In the genomic region with DNA sequence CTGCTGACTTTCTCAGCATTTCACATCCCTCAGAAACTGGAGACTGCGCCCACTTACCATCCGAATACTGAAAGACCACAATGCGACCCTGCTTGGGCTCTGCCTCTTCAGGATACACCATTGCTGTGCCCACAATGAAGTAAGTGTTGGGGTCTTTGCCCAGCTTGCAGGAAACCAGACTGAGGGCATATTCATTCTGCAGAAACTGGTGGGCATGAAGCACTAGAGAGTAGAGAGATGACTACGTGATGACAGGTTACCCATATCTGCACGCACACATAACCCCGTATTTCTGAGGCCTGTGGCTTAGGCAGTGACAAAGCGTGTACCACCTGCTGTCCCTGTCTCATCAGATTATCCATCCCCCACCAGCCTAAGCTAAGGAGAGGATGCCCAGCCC, we compare ENCODE assay signal across 17 cellular contexts. TPM values are rescaled to one million over a fixed set of nuclear protein-coding genes. Genes with fewer than 3 reads are reported as not detected.
DNase-seq lines count a peak whose midpoint lies in the region; ATAC-seq and TF ChIP-seq lines count a peak whose summit lies in the region.
"Had no signal": no experiment of that assay in that cellular context is flagged by ENCODE, and none has a peak within 500 bp of the region (broad histone marks: within the 10 kb centered on the region; RNA-seq: fewer than 3 reads in every experiment).

No MANE protein-coding gene starts in this region.

- intact Hi-C loops in activated CD8-positive, alpha-beta T cell treated with anti-CD3 and anti-CD28 coated beads for 36 hours (cut with micrococcal nuclease), result no loop called here

- no peaks in the 10 kb centered on the region for H3K9me3 Mint-ChIP-seq in activated CD8-positive, alpha-beta T cell treated with anti-CD3 and anti-CD28 coated beads for 36 hours
- no peaks in the 10 kb centered on the region for H3K9me3 Mint-ChIP-seq in activated CD8-positive, alpha-beta T cell treated with anti-CD3 and anti-CD28 coated beads, Interleukin-2, amount 10 ng/mL, durations not matched to agents 7 days and 5 days (ENCODE audit: insufficient read depth)
- no peaks in the 10 kb centered on the region for H3K9me3 Mint-ChIP-seq in activated T-cell treated with anti-CD3 and anti-CD28 coated beads, Interleukin-2, amount 50 U/mL, for 72 hours
- no peaks in the 10 kb centered on the region for H3K9me3 Mint-ChIP-seq in activated T-helper 17 cell treated with anti-CD3 and anti-CD28 coated beads, Interleukin-2, amount 50 U/mL, for 72 hours
- H3K9me3 Mint-ChIP-seq: CD4-positive, CD25-positive, alpha-beta regulatory T cell; HFFc6 had no signal

- POLR2A ChIA-PET in activated CD8-positive, alpha-beta T cell treated with anti-CD3 and anti-CD28 coated beads for 36 hours (lab: Charles Lee), result interaction anchor here (1.6 to 3.0 kb wide), 3 partner anchors 10 to 20 kb away, joined by 4 to 24 read pairs (median 5); a partner anchor contains a TSS
- POLR2A ChIA-PET in activated CD8-positive, alpha-beta T cell treated with anti-CD3 and anti-CD28 coated beads, Interleukin-2, amount 10 ng/mL, durations not matched to agents 7 days and 5 days (lab: Charles Lee), result interaction anchor here (1.1 kb wide), 1 partner anchor 15 kb away, joined by 3 read pairs; no protein-coding TSS in a partner anchor

- H3K27ac Mint-ChIP-seq in activated CD8-positive, alpha-beta T cell treated with anti-CD3 and anti-CD28 coated beads for 36 hours, result peak overlapping the region; percentile 19
- H3K27ac Mint-ChIP-seq in activated CD8-positive, alpha-beta T cell treated with anti-CD3 and anti-CD28 coated beads, Interleukin-2, amount 10 ng/mL, durations not matched to agents 7 days and 5 days, result no peak overlapping the region
- peak overlapping the region; percentile 32 for H3K27ac Mint-ChIP-seq in activated T-cell treated with anti-CD3 and anti-CD28 coated beads, Interleukin-2, amount 50 U/mL, for 72 hours
- no peak overlapping the region for H3K27ac Mint-ChIP-seq in activated T-helper 17 cell treated with anti-CD3 and anti-CD28 coated beads, Interleukin-2, amount 50 U/mL, for 72 hours
- H3K27ac Mint-ChIP-seq: HFFc6 had no signal

- ATAC-seq in activated CD8-positive, alpha-beta T cell treated with anti-CD3 and anti-CD28 coated beads for 36 hours, result peak; percentile 83
- ATAC-seq in activated CD8-positive, alpha-beta T cell treated with anti-CD3 and anti-CD28 coated beads, Interleukin-2, amount 10 ng/mL, durations not matched to agents 7 days and 5 days, result no peak
- peak; percentile 93 to 96 for ATAC-seq in activated T-cell treated with anti-CD3 and anti-CD28 coated beads, Interleukin-2, amount 50 U/mL, for 72 hours (replicated peaks in 1 of 2)
- ATAC-seq in activated T-helper 17 cell treated with anti-CD3 and anti-CD28 coated beads, Interleukin-2, amount 50 U/mL, for 72 hours (replicated peaks), result peak; percentile 74
- no peak for ATAC-seq in HG03457 (IDR thresholded peaks at IDR 0.05; ENCODE audit: unreplicated experiment)

- no peaks in the 10 kb centered on the region for H3K4me1 Mint-ChIP-seq in activated CD8-positive, alpha-beta T cell treated with anti-CD3 and anti-CD28 coated beads for 36 hours (ENCODE audit: low read depth)
- H3K4me1 Mint-ChIP-seq in activated CD8-positive, alpha-beta T cell treated with anti-CD3 and anti-CD28 coated beads, Interleukin-2, amount 10 ng/mL, durations not matched to agents 7 days and 5 days (ENCODE audit: low read depth), result no peaks in the 10 kb centered on the region
- H3K4me1 Mint-ChIP-seq in activated T-cell treated with anti-CD3 and anti-CD28 coated beads, Interleukin-2, amount 50 U/mL, for 72 hours (ENCODE audit: low read depth), result no peaks in the 10 kb centered on the region
- H3K4me1 Mint-ChIP-seq in activated T-helper 17 cell treated with anti-CD3 and anti-CD28 coated beads, Interleukin-2, amount 50 U/mL, for 72 hours, result no peaks in the 10 kb centered on the region
- H3K4me1 Mint-ChIP-seq: CD4-positive, CD25-positive, alpha-beta regulatory T cell had no signal

- CTCF ChIA-PET in activated CD8-positive, alpha-beta T cell treated with anti-CD3 and anti-CD28 coated beads for 36 hours (lab: Charles Lee), result interaction anchor here (1.3 to 3.1 kb wide), 5 partner anchors 8 to 75 kb away, joined by 3 to 14 read pairs (median 9); no protein-coding TSS in a partner anchor
- CTCF ChIA-PET in activated CD8-positive, alpha-beta T cell treated with anti-CD3 and anti-CD28 coated beads, Interleukin-2, amount 10 ng/mL, durations not matched to agents 7 days and 5 days (lab: Charles Lee), result interaction anchor here (0.9 to 1.0 kb wide), 2 partner anchors 15 to 26 kb away, joined by 4 read pairs; a partner anchor contains a TSS

- peak; percentile 28 for DNase-seq in activated CD8-positive, alpha-beta T cell treated with anti-CD3 and anti-CD28 coated beads for 36 hours
- DNase-seq in activated CD8-positive, alpha-beta T cell treated with anti-CD3 and anti-CD28 coated beads, Interleukin-2, amount 10 ng/mL, durations not matched to agents 7 days and 5 days, result no peak
- peak; percentile 45 to 52 for DNase-seq in activated T-cell treated with anti-CD3 and anti-CD28 coated beads, Interleukin-2, amount 50 U/mL, for 72 hours
- DNase-seq in activated T-cell treated with anti-CD3 and anti-CD28 coated beads, Interleukin-2, amount 50 U/mL, for 1 hour, result no peak
- DNase-seq in stimulated activated CD8-positive, alpha-beta memory T cell treated with anti-CD3 and anti-CD28 coated beads, Interleukin-4, amount 100 ng/mL, for 48 hours, result peak; percentile 63
- DNase-seq in foreskin fibroblast, result no peak
- DNase-seq: 8988T; AML-193; Calu3; CD4-positive, CD25-positive, alpha-beta regulatory T cell; DMS 273 treated with DMSO at 0.1 percent for 48 hours; HCEC 1CT; HFFc6 had no signal

- H3K36me3 Mint-ChIP-seq in activated CD8-positive, alpha-beta T cell treated with anti-CD3 and anti-CD28 coated beads for 36 hours (ENCODE audit: low read depth), result peaks cover 34% of the 10 kb centered on the region
- peaks cover 36% of the 10 kb centered on the region for H3K36me3 Mint-ChIP-seq in activated CD8-positive, alpha-beta T cell treated with anti-CD3 and anti-CD28 coated beads, Interleukin-2, amount 10 ng/mL, durations not matched to agents 7 days and 5 days (ENCODE audit: low read depth)
- peaks cover 8 to 22% of the 10 kb centered on the region in 2 donors for H3K36me3 Mint-ChIP-seq in activated T-cell treated with anti-CD3 and anti-CD28 coated beads, Interleukin-2, amount 50 U/mL, for 72 hours (ENCODE audit: insufficient read depth in 2 of 2)
- H3K36me3 Mint-ChIP-seq in activated T-helper 17 cell treated with anti-CD3 and anti-CD28 coated beads, Interleukin-2, amount 50 U/mL, for 72 hours (ENCODE audit: low read depth), result no peaks in the 10 kb centered on the region

- no peak overlapping the region for H3K4me3 ChIP-seq in foreskin fibroblast (ENCODE audit: low read depth in 1 of 2, low read length in 2 of 2)
- H3K4me3 ChIP-seq: BLaER1 had no signal

- no peak for TF ChIP-seq CTCF in activated CD8-positive, alpha-beta T cell treated with anti-CD3 and anti-CD28 coated beads for 36 hours (IDR thresholded peaks at IDR 0.05)
- no peak for TF ChIP-seq CTCF in foreskin fibroblast (IDR thresholded peaks at IDR 0.05; ENCODE audit: low read depth, low read length)

- no peak overlapping the region for H3K4me3 Mint-ChIP-seq in activated CD8-positive, alpha-beta T cell treated with anti-CD3 and anti-CD28 coated beads for 36 hours
- no peak overlapping the region for H3K4me3 Mint-ChIP-seq in activated CD8-positive, alpha-beta T cell treated with anti-CD3 and anti-CD28 coated beads, Interleukin-2, amount 10 ng/mL, durations not matched to agents 7 days and 5 days
- H3K4me3 Mint-ChIP-seq in activated T-cell treated with anti-CD3 and anti-CD28 coated beads, Interleukin-2, amount 50 U/mL, for 72 hours, result peak overlapping the region in 1 of 2 donors; percentile 29
- H3K4me3 Mint-ChIP-seq in activated T-helper 17 cell treated with anti-CD3 and anti-CD28 coated beads, Interleukin-2, amount 50 U/mL, for 72 hours, result no peak overlapping the region
- H3K4me3 Mint-ChIP-seq: CD4-positive, CD25-positive, alpha-beta regulatory T cell; HFFc6 had no signal

- no peaks in the 10 kb centered on the region for H3K27me3 Mint-ChIP-seq in activated CD8-positive, alpha-beta T cell treated with anti-CD3 and anti-CD28 coated beads for 36 hours
- H3K27me3 Mint-ChIP-seq in activated CD8-positive, alpha-beta T cell treated with anti-CD3 and anti-CD28 coated beads, Interleukin-2, amount 10 ng/mL, durations not matched to agents 7 days and 5 days (ENCODE audit: low read depth), result no peaks in the 10 kb centered on the region
- no peaks in the 10 kb centered on the region for H3K27me3 Mint-ChIP-seq in activated T-cell treated with anti-CD3 and anti-CD28 coated beads, Interleukin-2, amount 50 U/mL, for 72 hours (ENCODE audit: low read depth)
- no peaks in the 10 kb centered on the region for H3K27me3 Mint-ChIP-seq in activated T-helper 17 cell treated with anti-CD3 and anti-CD28 coated beads, Interleukin-2, amount 50 U/mL, for 72 hours
- H3K27me3 Mint-ChIP-seq: CD4-positive, CD25-positive, alpha-beta regulatory T cell had no signal

RNA-seq across cellular contexts. Expression of a gene that starts 14.6 kb away (rescaled TPM):
- 10 to 100 TPM; 23.3 to 25.8 TPM for total RNA-seq in activated CD8-positive, alpha-beta T cell treated with anti-CD3 and anti-CD28 coated beads for 36 hours
- 1 to 10 TPM; 2.2 to 3.3 TPM for total RNA-seq in activated CD8-positive, alpha-beta T cell treated with anti-CD3 and anti-CD28 coated beads, Interleukin-2, amount 10 ng/mL, durations not matched to agents 7 days and 5 days
- 10 to 100 TPM in 1 of 2 donors, 1 to 10 TPM in 1; 7.7 to 11.8 TPM for total RNA-seq in activated T-cell treated with anti-CD3 and anti-CD28 coated beads, Interleukin-2, amount 50 U/mL, for 72 hours
- total RNA-seq in activated T-helper 17 cell treated with anti-CD3 and anti-CD28 coated beads, Interleukin-2, amount 50 U/mL, for 72 hours, result 10 to 100 TPM in 1 of 2 donors, 1 to 10 TPM in 1; 8.6 to 11.1 TPM
- total RNA-seq: Daoy had no signal

RNA-seq across cellular contexts. Expression of a gene that starts 23.2 kb away (rescaled TPM):
- 100 to 1,000 TPM; 269 to 270 TPM for total RNA-seq in activated CD8-positive, alpha-beta T cell treated with anti-CD3 and anti-CD28 coated beads for 36 hours
- 100 to 1,000 TPM; 202 to 214 TPM for total RNA-seq in activated CD8-positive, alpha-beta T cell treated with anti-CD3 and anti-CD28 coated beads, Interleukin-2, amount 10 ng/mL, durations not matched to agents 7 days and 5 days
- total RNA-seq in activated T-cell treated with anti-CD3 and anti-CD28 coated beads, Interleukin-2, amount 50 U/mL, for 72 hours, result 100 to 1,000 TPM; 168 to 176 TPM
- 100 to 1,000 TPM; 211 to 344 TPM for total RNA-seq in activated T-helper 17 cell treated with anti-CD3 and anti-CD28 coated beads, Interleukin-2, amount 50 U/mL, for 72 hours

RNA-seq across cellular contexts. Expression of a gene that starts 23.3 kb away (rescaled TPM):
- total RNA-seq in activated CD8-positive, alpha-beta T cell treated with anti-CD3 and anti-CD28 coated beads for 36 hours, result 10 to 100 TPM; 79.1 to 86.3 TPM
- 10 to 100 TPM; 24.1 to 26.4 TPM for total RNA-seq in activated CD8-positive, alpha-beta T cell treated with anti-CD3 and anti-CD28 coated beads, Interleukin-2, amount 10 ng/mL, durations not matched to agents 7 days and 5 days
- total RNA-seq in activated T-cell treated with anti-CD3 and anti-CD28 coated beads, Interleukin-2, amount 50 U/mL, for 72 hours, result 10 to 100 TPM; 71.0 to 74.0 TPM
- total RNA-seq in activated T-helper 17 cell treated with anti-CD3 and anti-CD28 coated beads, Interleukin-2, amount 50 U/mL, for 72 hours, result 10 to 100 TPM; 32.6 to 32.9 TPM

RNA-seq across cellular contexts. Expression of a gene that starts 51.9 kb away (rescaled TPM):
- 10 to 100 TPM; 32.4 to 33.5 TPM for total RNA-seq in activated CD8-positive, alpha-beta T cell treated with anti-CD3 and anti-CD28 coated beads for 36 hours
- total RNA-seq in activated CD8-positive, alpha-beta T cell treated with anti-CD3 and anti-CD28 coated beads, Interleukin-2, amount 10 ng/mL, durations not matched to agents 7 days and 5 days, result 10 to 100 TPM; 53.2 to 55.6 TPM
- 10 to 100 TPM; 37.9 to 43.0 TPM for total RNA-seq in activated T-cell treated with anti-CD3 and anti-CD28 coated beads, Interleukin-2, amount 50 U/mL, for 72 hours
- total RNA-seq in activated T-helper 17 cell treated with anti-CD3 and anti-CD28 coated beads, Interleukin-2, amount 50 U/mL, for 72 hours, result 10 to 100 TPM; 46.5 to 62.3 TPM

RNA-seq across cellular contexts. Expression of a gene that starts 52.4 kb away (rescaled TPM):
- total RNA-seq in activated CD8-positive, alpha-beta T cell treated with anti-CD3 and anti-CD28 coated beads for 36 hours, result 10 to 100 TPM; 38.6 to 47.0 TPM
- 10 to 100 TPM; 57.4 to 57.5 TPM for total RNA-seq in activated CD8-positive, alpha-beta T cell treated with anti-CD3 and anti-CD28 coated beads, Interleukin-2, amount 10 ng/mL, durations not matched to agents 7 days and 5 days
- 10 to 100 TPM; 42.0 to 45.0 TPM for total RNA-seq in activated T-cell treated with anti-CD3 and anti-CD28 coated beads, Interleukin-2, amount 50 U/mL, for 72 hours
- total RNA-seq in activated T-helper 17 cell treated with anti-CD3 and anti-CD28 coated beads, Interleukin-2, amount 50 U/mL, for 72 hours, result 10 to 100 TPM; 30.6 to 47.9 TPM

Comparison
In these comparisons a context has a peak if more than half of its experiments do, and no peak if none do; other contexts are left out.
1. ATAC-seq: peak in activated CD8-positive, alpha-beta T cell treated with anti-CD3 and anti-CD28 coated beads for 36 hours (single experiment), activated T-cell treated with anti-CD3 and anti-CD28 coated beads, Interleukin-2, amount 50 U/mL, for 72 hours (2 of 2) and activated T-helper 17 cell treated with anti-CD3 and anti-CD28 coated beads, Interleukin-2, amount 50 U/mL, for 72 hours (single experiment); none in activated CD8-positive, alpha-beta T cell treated with anti-CD3 and anti-CD28 coated beads, Interleukin-2, amount 10 ng/mL, durations not matched to agents 7 days and 5 days (single experiment) and HG03457 (single experiment).
2. DNase-seq: peak in activated CD8-positive, alpha-beta T cell treated with anti-CD3 and anti-CD28 coated beads for 36 hours (single experiment), activated T-cell treated with anti-CD3 and anti-CD28 coated beads, Interleukin-2, amount 50 U/mL, for 72 hours (2 of 2) and stimulated activated CD8-positive, alpha-beta memory T cell treated with anti-CD3 and anti-CD28 coated beads, Interleukin-4, amount 100 ng/mL, for 48 hours (single experiment); none in activated CD8-positive, alpha-beta T cell treated with anti-CD3 and anti-CD28 coated beads, Interleukin-2, amount 10 ng/mL, durations not matched to agents 7 days and 5 days (single experiment), activated T-cell treated with anti-CD3 and anti-CD28 coated beads, Interleukin-2, amount 50 U/mL, for 1 hour (single experiment) and foreskin fibroblast (0 of 2).
3. H3K27ac Mint-ChIP-seq: peak in activated CD8-positive, alpha-beta T cell treated with anti-CD3 and anti-CD28 coated beads for 36 hours (single experiment) and activated T-cell treated with anti-CD3 and anti-CD28 coated beads, Interleukin-2, amount 50 U/mL, for 72 hours (single experiment); none in activated CD8-positive, alpha-beta T cell treated with anti-CD3 and anti-CD28 coated beads, Interleukin-2, amount 10 ng/mL, durations not matched to agents 7 days and 5 days (single experiment) and activated T-helper 17 cell treated with anti-CD3 and anti-CD28 coated beads, Interleukin-2, amount 50 U/mL, for 72 hours (single experiment).